In genomic region chr20:62357681-62358080, GRCh38 we compare ENCODE assay signal across 12 cellular contexts. TPM values are rescaled to one million over a fixed set of nuclear protein-coding genes. Genes with fewer than 3 reads are reported as not detected.
DNase-seq lines count a peak whose midpoint lies in the region; ATAC-seq, FAIRE-seq and TF ChIP-seq lines count a peak whose summit lies in the region.
"Had no signal": no experiment of that assay in that cellular context is flagged by ENCODE, and none has a peak within 500 bp of the region (broad histone marks: within the 10 kb centered on the region; RNA-seq: fewer than 3 reads in every experiment).

No MANE protein-coding gene starts in this region.

- peaks cover 85% of the 10 kb centered on the region for H3K79me2 ChIP-seq in PC-9 (ENCODE audit: low read depth)
- H3K79me2 ChIP-seq in endothelial cell of umbilical vein (ENCODE audit: control insufficient read depth, insufficient read depth, low read length) = peaks cover 67% of the 10 kb centered on the region

- dilution Hi-C loops in endothelial cell of umbilical vein (cut with MboI; ENCODE audit: extremely low pct_ligation_motif_present, low sequenced_read_pairs) = no loop called here

- WGBS in transverse colon (ENCODE audit: low coverage in 1 of 2), 2 donors = 49% methylated on average over 7 of the region's 7 CpGs; no CpG with 5 or more reads in 1 of the 2 donors

- H3K4me3 ChIP-seq in PC-9 = peak overlapping the region; percentile 55
- no peak overlapping the region for H3K4me3 ChIP-seq in endothelial cell of umbilical vein (replicated peaks in 1 of 3; ENCODE audit: insufficient read depth in 1 of 3, low read depth in 1 of 3, low read length in 3 of 3)
- no peak overlapping the region for H3K4me3 ChIP-seq in mucosa of rectum (ENCODE audit: low read length in 2 of 2)
- H3K4me3 ChIP-seq in transverse colon = no peak overlapping the region
- H3K4me3 ChIP-seq in HAP-1 = no peak overlapping the region
- H3K4me3 ChIP-seq: GM12878 had no signal

- POLR2A ChIA-PET in PC-9 (lab: Charles Lee; ENCODE audit: unreplicated experiment) = interaction anchor here (0.5 to 2.4 kb wide), 4 partner anchors 8 to 54 kb away, joined by 3 to 26 read pairs (median 12); partner anchors contain the start of gene RPS21
- POLR2A ChIA-PET in endothelial cell of umbilical vein (lab: Charles Lee) = interaction anchor here (1.0 kb wide), 1 partner anchor 29 kb away, joined by 8 read pairs; the partner anchor contains the start of gene RPS21

- TF ChIP-seq CTCF in PC-9 (conservative IDR thresholded peaks at IDR 0.05) = no peak
- TF ChIP-seq CTCF in endothelial cell of umbilical vein (IDR thresholded peaks at IDR 0.05; ENCODE audit: extremely low read depth in 1 of 2, insufficient read depth in 1 of 2, low read depth in 1 of 2, low read length in 2 of 2) = no peak
- TF ChIP-seq CTCF in transverse colon (IDR thresholded peaks at IDR 0.05) = no peak

- TF ChIP-seq EP300 in transverse colon (IDR thresholded peaks at IDR 0.05; ENCODE audit: low read depth) = no peak

- BruUV-seq in PC-9 (replicated peaks; lab: Mats Ljungman, UMichigan) (no TSS peak), endothelial cell of umbilical vein (replicated peaks; lab: Mats Ljungman, UMichigan) (no TSS peak)

- intact Hi-C loops in PC-9 (cut with micrococcal nuclease; ENCODE audit: unreplicated experiment) = loop anchor here (2.0 to 5.0 kb wide), 4 partner anchors 25 to 265 kb away; partner anchors contain the start of genes ADRM1, PSMA7 and SS18L1
- intact Hi-C loops in endothelial cell of umbilical vein (cut with micrococcal nuclease) = loop anchor here (1.0 to 5.0 kb wide), 4 partner anchors 8 to 48 kb away; no protein-coding TSS in a partner anchor
- intact Hi-C loops in transverse colon (cut with DNase I; ENCODE audit: low total_unique reads) = no loop called here

- no peak overlapping the region for H2AFZ ChIP-seq in PC-9
- H2AFZ ChIP-seq in endothelial cell of umbilical vein (ENCODE audit: low read depth, low read length) = no peak overlapping the region

- H3K9ac ChIP-seq in endothelial cell of umbilical vein (replicated peaks; ENCODE audit: extremely low read depth, insufficient read depth, low read length) (peak overlapping the region; percentile 8), mucosa of rectum (ENCODE audit: low read depth in 1 of 2, low read length in 2 of 2) (no peak overlapping the region)

- CTCF ChIA-PET in PC-9 (lab: Charles Lee) (interaction anchor here (0.6 kb wide), 1 partner anchor 1597 kb away, joined by 3 read pairs; no protein-coding TSS in a partner anchor), endothelial cell of umbilical vein (lab: Charles Lee) (interaction anchor here (1.7 to 5.0 kb wide), 4 partner anchors 11 to 56 kb away, joined by 3 to 50 read pairs (median 20); partner anchors contain the start of gene LAMA5)

- no peak for FAIRE-seq in endothelial cell of umbilical vein (lab: Jason Lieb, UNC)
- FAIRE-seq: GM12878 had no signal

- no peaks in the 10 kb centered on the region for H3K9me2 ChIP-seq in PC-9 (ENCODE audit: insufficient read depth)

- no peaks in the 10 kb centered on the region for H3K9me1 ChIP-seq in endothelial cell of umbilical vein (replicated peaks; ENCODE audit: control insufficient read depth, extremely low read depth, insufficient read depth, low read length)

- H3K27me3 ChIP-seq in PC-9 (ENCODE audit: insufficient read depth, low read depth) (no peaks in the 10 kb centered on the region), endothelial cell of umbilical vein (ENCODE audit: control insufficient read depth in 2 of 2, insufficient read depth in 2 of 2, low read length in 2 of 2) (no peaks in the 10 kb centered on the region), mucosa of rectum (ENCODE audit: control insufficient read depth in 2 of 2, insufficient read depth in 2 of 2, low read length in 2 of 2) (no peaks in the 10 kb centered on the region), transverse colon (no peaks in the 10 kb centered on the region), HAP-1 (ENCODE audit: low read depth) (no peaks in the 10 kb centered on the region)

- H3K4me2 ChIP-seq in PC-9 = peak overlapping the region; percentile 91
- peak overlapping the region; percentile 7 for H3K4me2 ChIP-seq in endothelial cell of umbilical vein (ENCODE audit: insufficient read depth, low read length)

- TF ChIP-seq POLR2A in endothelial cell of umbilical vein (IDR thresholded peaks at IDR 0.05; ENCODE audit: low read depth, low read length) (no peak), transverse colon (IDR thresholded peaks at IDR 0.05) (no peak)

- ATAC-seq in GM19397 (IDR thresholded peaks at IDR 0.05; ENCODE audit: unreplicated experiment) = no peak
- no peak for ATAC-seq in GM21619 (IDR thresholded peaks at IDR 0.05; ENCODE audit: unreplicated experiment)
- ATAC-seq: GM12878 had no signal

- H4K20me1 ChIP-seq in PC-9 (ENCODE audit: insufficient read depth) = peaks cover 26% of the 10 kb centered on the region
- H4K20me1 ChIP-seq in endothelial cell of umbilical vein (replicated peaks; ENCODE audit: control insufficient read depth, extremely low read depth, insufficient read depth, low read length) = no peaks in the 10 kb centered on the region

- peaks cover 69% of the 10 kb centered on the region for H3F3A ChIP-seq in PC-9 (ENCODE audit: insufficient read depth, low read depth)

- H3K9me3 ChIP-seq in PC-9 (ENCODE audit: insufficient read depth, low read depth) = no peaks in the 10 kb centered on the region
- no peaks in the 10 kb centered on the region for H3K9me3 ChIP-seq in endothelial cell of umbilical vein (replicated peaks; ENCODE audit: control insufficient read depth, insufficient read depth, low read length)
- no peaks in the 10 kb centered on the region for H3K9me3 ChIP-seq in mucosa of rectum (ENCODE audit: control insufficient read depth in 2 of 2, low read length in 2 of 2)
- no peaks in the 10 kb centered on the region for H3K9me3 ChIP-seq in transverse colon
- H3K9me3 ChIP-seq in HAP-1 = no peaks in the 10 kb centered on the region

- H3K4me1 ChIP-seq in PC-9 (replicated peaks; ENCODE audit: insufficient read depth) (peaks cover 92% of the 10 kb centered on the region), endothelial cell of umbilical vein (ENCODE audit: control insufficient read depth, extremely low read depth, insufficient read depth, low read length) (peaks cover 53% of the 10 kb centered on the region), mucosa of rectum (ENCODE audit: control insufficient read depth in 2 of 2, insufficient read depth in 2 of 2, low read length in 2 of 2) (peaks cover 21 to 34% of the 10 kb centered on the region in 2 donors), transverse colon (peaks cover 55 to 86% (median 64%) of the 10 kb centered on the region in 4 donors), HAP-1 (no peaks in the 10 kb centered on the region)

- peak overlapping the region; percentile 86 for H3K27ac ChIP-seq in PC-9
- peak overlapping the region; percentile 89 for H3K27ac ChIP-seq in endothelial cell of umbilical vein (ENCODE audit: insufficient read depth, low read depth, low read length)
- H3K27ac ChIP-seq in mucosa of rectum (ENCODE audit: low read depth in 2 of 2, low read length in 2 of 2) = peak overlapping the region; percentile 47 to 68
- peak overlapping the region; percentile 81 to 88 (median 84) for H3K27ac ChIP-seq in transverse colon

- in situ Hi-C loops in transverse colon (cut with MboI; ENCODE audit: low pct_ligation_motif_present in 1 of 4, low pct_unique_long_range_greater_than_20kb in 1 of 4, low sequenced_read_pairs in 3 of 4) (no loop called here), HAP-1 (cut with MboI; ENCODE audit: low sequenced_read_pairs) (no loop called here)

- DNase-seq in PC-9 = no peak
- no peak for DNase-seq in endothelial cell of umbilical vein (ENCODE audit: low read depth, low spot score)
- no peak for DNase-seq in transverse colon
- no peak for DNase-seq in HAP-1 (ENCODE audit: low spot score in 2 of 2)
- DNase-seq: activated gamma-delta T cell; NCI-H526 treated with DMSO at 0.1 percent for 48 hours; nephron progenitor cell; stimulated activated CD4-positive, alpha-beta T cell treated with anti-CD3 and anti-CD28 coated beads, Interleukin-1b, Interleukin-23, amount 100 ng/mL, for 48 hours had no signal

- H3K36me3 ChIP-seq in PC-9 (ENCODE audit: low read depth) = no peaks in the 10 kb centered on the region
- no peaks in the 10 kb centered on the region for H3K36me3 ChIP-seq in endothelial cell of umbilical vein (ENCODE audit: control insufficient read depth in 2 of 2, extremely low read depth in 1 of 2, insufficient read depth in 2 of 2, low read length in 2 of 2)
- H3K36me3 ChIP-seq in mucosa of rectum (ENCODE audit: control insufficient read depth in 2 of 2, insufficient read depth in 2 of 2, low read length in 2 of 2) = no peaks in the 10 kb centered on the region
- no peaks in the 10 kb centered on the region for H3K36me3 ChIP-seq in transverse colon
- peaks cover 11% of the 10 kb centered on the region for H3K36me3 ChIP-seq in HAP-1 (replicated peaks)

RNA-seq across cellular contexts. Expression of gene LAMA5, which starts 9.4 kb away (rescaled TPM):
- total RNA-seq in PC-9 (2021) (700 and 744 TPM in 2 replicates), endothelial cell of umbilical vein (138 and 145 TPM in 2 replicates), transverse colon (100 to 1,000 TPM in 2 of 4 donors, 10 to 100 TPM in 2; 33.2 to 269 (median 91.3) TPM)
- 24.0 and 27.2 TPM in 2 replicates for polyA plus RNA-seq in endothelial cell of umbilical vein
- 11.0 and 16.9 TPM in 2 replicates for polyA plus RNA-seq in endothelial cell of umbilical vein (2011; cell fraction: cytosol; rRNA removed)
- 154 and 169 TPM in 2 replicates for polyA plus RNA-seq in endothelial cell of umbilical vein (2011; cell fraction: nucleus; rRNA removed)
- polyA plus RNA-seq in endothelial cell of umbilical vein (2012) = 61.7 and 63.1 TPM in 2 replicates
- polyA minus RNA-seq in endothelial cell of umbilical vein = 18.0 and 30.4 TPM in 2 replicates
- 51.0 TPM for polyA minus RNA-seq in endothelial cell of umbilical vein (2011; cell fraction: cytosol; rRNA and poly(A)+ RNA removed)
- 57.6 and 115 TPM in 2 replicates for polyA minus RNA-seq in endothelial cell of umbilical vein (2011; cell fraction: nucleus; rRNA and poly(A)+ RNA removed)

RNA-seq across cellular contexts. Expression of gene RPS21, which starts 29.2 kb away (rescaled TPM):
- total RNA-seq in PC-9 (2021) (2,188 and 2,275 TPM in 2 replicates), endothelial cell of umbilical vein (1,627 and 1,644 TPM in 2 replicates), transverse colon (1,000 to 10,000 TPM in 3 of 4 donors, 100 to 1,000 TPM in 1; 585 to 2,728 (median 1,375) TPM)
- 6,186 and 7,710 TPM in 2 replicates for polyA plus RNA-seq in endothelial cell of umbilical vein
- polyA plus RNA-seq in endothelial cell of umbilical vein (2011; cell fraction: cytosol; rRNA removed) = 7,058 and 7,187 TPM in 2 replicates
- 1,710 and 1,727 TPM in 2 replicates for polyA plus RNA-seq in endothelial cell of umbilical vein (2011; cell fraction: nucleus; rRNA removed)
- 3,439 and 5,474 TPM in 2 replicates for polyA plus RNA-seq in endothelial cell of umbilical vein (2012)
- 1,355 and 1,842 TPM in 2 replicates for polyA minus RNA-seq in endothelial cell of umbilical vein
- polyA minus RNA-seq in endothelial cell of umbilical vein (2011; cell fraction: cytosol; rRNA and poly(A)+ RNA removed) = 1,457 TPM
- 192 and 301 TPM in 2 replicates for polyA minus RNA-seq in endothelial cell of umbilical vein (2011; cell fraction: nucleus; rRNA and poly(A)+ RNA removed)

RNA-seq across cellular contexts. Expression of gene CABLES2, which starts 49.4 kb away (rescaled TPM):
- 11.2 and 14.1 TPM in 2 replicates for total RNA-seq in PC-9 (2021)
- 9.9 TPM in 2 replicates for total RNA-seq in endothelial cell of umbilical vein
- polyA plus RNA-seq in endothelial cell of umbilical vein = 7.4 and 7.8 TPM in 2 replicates
- 7.5 and 7.8 TPM in 2 replicates for polyA plus RNA-seq in endothelial cell of umbilical vein (2011; cell fraction: cytosol; rRNA removed)
- polyA plus RNA-seq in endothelial cell of umbilical vein (2011; cell fraction: nucleus; rRNA removed) = 9.0 and 9.8 TPM in 2 replicates
- polyA plus RNA-seq in endothelial cell of umbilical vein (2012) = 6.9 and 7.1 TPM in 2 replicates
- 6.4 and 7.2 TPM in 2 replicates for polyA minus RNA-seq in endothelial cell of umbilical vein
- 6.6 TPM for polyA minus RNA-seq in endothelial cell of umbilical vein (2011; cell fraction: cytosol; rRNA and poly(A)+ RNA removed)
- 4.0 and 4.8 TPM in 2 replicates for polyA minus RNA-seq in endothelial cell of umbilical vein (2011; cell fraction: nucleus; rRNA and poly(A)+ RNA removed)
- total RNA-seq in transverse colon = 10 to 100 TPM in 1 of 4 donors, 1 to 10 TPM in 3; 3.7 to 10.1 (median 8.5) TPM

RNA-seq across cellular contexts. Expression of gene ADRM1, which starts 54.9 kb away (rescaled TPM):
- total RNA-seq in PC-9 (2021) (172 and 173 TPM in 2 replicates), endothelial cell of umbilical vein (144 and 154 TPM in 2 replicates), transverse colon (100 to 1,000 TPM in 3 of 4 donors, 10 to 100 TPM in 1; 41.8 to 126 (median 109) TPM)
- 179 and 249 TPM in 2 replicates for polyA plus RNA-seq in endothelial cell of umbilical vein
- 131 and 170 TPM in 2 replicates for polyA plus RNA-seq in endothelial cell of umbilical vein (2011; cell fraction: cytosol; rRNA removed)
- polyA plus RNA-seq in endothelial cell of umbilical vein (2011; cell fraction: nucleus; rRNA removed) = 99.1 and 109 TPM in 2 replicates
- polyA plus RNA-seq in endothelial cell of umbilical vein (2012) = 146 and 147 TPM in 2 replicates
- polyA minus RNA-seq in endothelial cell of umbilical vein = 65.1 and 70.5 TPM in 2 replicates
- polyA minus RNA-seq in endothelial cell of umbilical vein (2011; cell fraction: cytosol; rRNA and poly(A)+ RNA removed) = 104 TPM
- polyA minus RNA-seq in endothelial cell of umbilical vein (2011; cell fraction: nucleus; rRNA and poly(A)+ RNA removed) = 29.3 and 53.9 TPM in 2 replicates
